Comparison of ENCODE assay signal across 19 cellular contexts in genomic region chr22:49592780-49593501, GRCh38.
"Had no signal": no experiment of that assay in that cellular context is flagged by ENCODE, and none has a peak within 500 bp of the region (broad histone marks: within the 10 kb centered on the region; RNA-seq: fewer than 3 reads in every experiment).

No MANE protein-coding gene starts in this region.

- H3K9me3 ChIP-seq: colonic mucosa, mucosa of descending colon, pancreas had no signal

- DNase-seq: activated CD4-positive, alpha-beta T cell treated with anti-CD3 and anti-CD28 coated beads, Interleukin-2, amount 50 U/mL, for 4 hours; activated CD4-positive, CD25-positive, alpha-beta regulatory T cell treated with anti-CD3 and anti-CD28 coated beads, Interleukin-2, amount 50 U/mL, for 72 hours; activated naive CD4-positive, alpha-beta T cell treated with anti-CD3 and anti-CD28 coated beads for 36 hours; activated T-cell treated with anti-CD3 and anti-CD28 coated beads for 4 hours; central memory CD4-positive, alpha-beta T cell; colonic mucosa; hypothalamus; kidney glomerular epithelial cell; mammary epithelial cell; mucosa of descending colon; naive thymus-derived CD4-positive, alpha-beta T cell; pancreas; stimulated activated CD4-positive, alpha-beta T cell treated with anti-CD3 and anti-CD28 coated beads, Interleukin-2, amount 100 ng/mL, for 48 hours; stimulated activated naive B cell treated with anti-CD40 and anti-IgM and Interleukin-4, amounts not matched to agents 10 μg/mL and 1 μg/mL and 100 μg/mL, for 72 hours; T-cell; T-helper 9 cell had no signal

- H3K27me3 ChIP-seq: colonic mucosa, pancreas had no signal

- H3K4me3 ChIP-seq: colonic mucosa, esophagus muscularis mucosa, mucosa of descending colon, pancreas, SK-N-MC, tibial artery had no signal

- H3K4me1 ChIP-seq: colonic mucosa, pancreas, tibial artery had no signal

- H3K27ac ChIP-seq: colonic mucosa, pancreas, SK-N-MC, tibial artery had no signal

- H3K36me3 ChIP-seq: colonic mucosa, esophagus muscularis mucosa, pancreas, tibial artery had no signal

- ATAC-seq: mucosa of descending colon; naive thymus-derived CD4-positive, alpha-beta T cell; pancreas; stimulated activated naive B cell treated with anti-CD40 and anti-IgM and Interleukin-4, amounts not matched to agents 10 μg/mL and 1 μg/mL and 100 μg/mL, for 72 hours; T-cell had no signal
